7 cellular contexts compared by ENCODE assay signal in the genomic region with DNA sequence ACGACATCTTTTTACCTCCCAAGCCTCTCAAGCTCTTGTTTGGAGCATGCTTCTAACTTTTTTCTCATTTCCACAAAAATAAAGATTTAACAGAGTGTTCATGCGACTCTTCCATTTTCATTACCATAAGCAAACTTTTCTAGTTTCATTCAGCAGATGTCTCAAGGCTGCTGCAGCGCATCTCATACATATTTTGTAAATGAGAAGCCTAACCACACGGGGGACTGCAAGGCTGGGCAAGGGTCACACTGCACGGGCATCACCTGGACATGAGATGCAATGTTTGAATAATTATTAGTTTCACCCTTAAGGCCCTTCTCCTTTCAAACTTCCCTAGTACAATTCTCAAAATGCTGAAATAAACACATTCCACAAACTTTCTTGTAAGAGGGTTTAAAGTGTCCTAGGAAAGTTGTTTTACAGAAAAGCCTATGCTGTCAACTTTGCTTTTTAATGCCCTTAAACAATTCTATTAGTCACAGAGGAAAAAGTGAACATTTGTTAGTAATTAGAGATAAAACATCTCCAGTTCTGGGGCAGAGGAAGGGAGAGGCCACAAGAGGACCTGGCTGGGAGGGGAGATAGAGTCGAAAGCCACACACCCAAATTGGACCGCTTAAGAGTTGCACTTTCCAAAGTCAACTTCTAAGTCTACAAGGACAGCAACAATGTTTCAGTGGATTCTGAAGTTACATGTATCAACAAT. TPM values are rescaled to one million over a fixed set of nuclear protein-coding genes. Genes with fewer than 3 reads are reported as not detected.
DNase-seq lines count a peak whose midpoint lies in the region; ATAC-seq, FAIRE-seq and TF ChIP-seq lines count a peak whose summit lies in the region.

No MANE protein-coding gene starts in this region.

- peak overlapping the region; percentile 86 for H3K27ac ChIP-seq in RWPE2 (ENCODE audit: poor library complexity, severe bottlenecking)

- DNase-seq in GM19239 (ENCODE audit: insufficient read length, low spot score): peak; percentile 37
- DNase-seq in RWPE2 (ENCODE audit: low spot score): no peak
- no peak for DNase-seq in naive thymus-derived CD8-positive, alpha-beta T cell
- no peak for DNase-seq in occipital lobe (lab: John Stamatoyannopoulos, UW)
- no peak for DNase-seq in DMS53 treated with DMSO at 0.1 percent for 48 hours (lab: John Stamatoyannopoulos, UW; ENCODE audit: unreplicated experiment)

- H3K9ac ChIP-seq in endocrine pancreas (ENCODE audit: control insufficient read depth, insufficient read depth, low read length): peak overlapping the region; percentile 38

- peaks cover 0 to 6% (median 3%) of the 10 kb centered on the region in 3 donors for H3K36me3 Mint-ChIP-seq in naive thymus-derived CD8-positive, alpha-beta T cell

- H3K4me1 ChIP-seq in RWPE2 (ENCODE audit: insufficient read depth, poor library complexity, severe bottlenecking): peaks cover 36% of the 10 kb centered on the region
- no peaks in the 10 kb centered on the region for H3K4me1 ChIP-seq in endocrine pancreas (ENCODE audit: control insufficient read depth, insufficient read depth, low read length)

- H3K9me3 ChIP-seq in RWPE2 (ENCODE audit: severe bottlenecking) (no peaks in the 10 kb centered on the region), endocrine pancreas (ENCODE audit: control insufficient read depth, low read length) (no peaks in the 10 kb centered on the region)

- H3K27me3 ChIP-seq in RWPE2 (ENCODE audit: insufficient read depth, poor library complexity, severe bottlenecking) (no peaks in the 10 kb centered on the region), endocrine pancreas (ENCODE audit: control insufficient read depth, insufficient read depth, low read length) (no peaks in the 10 kb centered on the region)

- peak overlapping the region; percentile 74 to 96 (median 83) for H3K4me3 Mint-ChIP-seq in naive thymus-derived CD8-positive, alpha-beta T cell

- POLR2A ChIA-PET in naive thymus-derived CD8-positive, alpha-beta T cell (lab: Charles Lee): no interaction called here

- H3K4me3 ChIP-seq in RWPE2 (ENCODE audit: severe bottlenecking) (peak overlapping the region; percentile 97), endocrine pancreas (ENCODE audit: control insufficient read depth, insufficient read depth, low read length) (peak overlapping the region; percentile 64)

- no peak for TF ChIP-seq CTCF in RWPE2 (IDR thresholded peaks at IDR 0.05; ENCODE audit: poor library complexity, severe bottlenecking)

- H3K4me1 Mint-ChIP-seq in naive thymus-derived CD8-positive, alpha-beta T cell: peaks cover 28 to 43% (median 43%) of the 10 kb centered on the region in 4 donors

- no peaks in the 10 kb centered on the region for H3K36me3 ChIP-seq in RWPE2 (ENCODE audit: low read depth)
- no peaks in the 10 kb centered on the region for H3K36me3 ChIP-seq in endocrine pancreas (ENCODE audit: control insufficient read depth, insufficient read depth, low read length)

- H3K9me3 Mint-ChIP-seq in naive thymus-derived CD8-positive, alpha-beta T cell: peaks cover 0 to 3% (median 0%) of the 10 kb centered on the region in 9 donors

- peak overlapping the region; percentile 54 to 90 (median 82) for H3K27ac Mint-ChIP-seq in naive thymus-derived CD8-positive, alpha-beta T cell

- FAIRE-seq in GM19239 (lab: Jason Lieb, UNC): peak; percentile 84

- H3K27me3 Mint-ChIP-seq in naive thymus-derived CD8-positive, alpha-beta T cell: no peaks in the 10 kb centered on the region

- ATAC-seq in RWPE2 (ENCODE audit: low read depth) (no peak), GM19395 (IDR thresholded peaks at IDR 0.05; ENCODE audit: unreplicated experiment) (no peak)
- ATAC-seq in naive thymus-derived CD8-positive, alpha-beta T cell: no peak

RNA-seq across cellular contexts. Expression of a gene that starts 1.3 kb away (rescaled TPM):
- total RNA-seq in naive thymus-derived CD8-positive, alpha-beta T cell: 10 to 100 TPM; 14.2 to 14.3 TPM
- polyA plus RNA-seq in naive thymus-derived CD8-positive, alpha-beta T cell: 1 to 10 TPM; 2.6 to 5.3 (median 3.9) TPM
- 37.3 TPM for total RNA-seq in occipital lobe
